Comparison of ENCODE assay signal across 18 cellular contexts in genomic region chr3:187951452-187952190, GRCh38.
DNase-seq lines count a peak whose midpoint lies in the region; ATAC-seq and TF ChIP-seq lines count a peak whose summit lies in the region.
"Had no signal": no experiment of that assay in that cellular context is flagged by ENCODE, and none has a peak within 500 bp of the region (broad histone marks: within the 10 kb centered on the region; RNA-seq: fewer than 3 reads in every experiment).

No MANE protein-coding gene starts in this region.

- no peaks in the 10 kb centered on the region for H3K9me3 Mint-ChIP-seq in activated T-helper 17 cell treated with anti-CD3 and anti-CD28 coated beads, Interleukin-2, amount 50 U/mL, for 72 hours
- H3K9me3 Mint-ChIP-seq: CD4-positive, CD25-positive, alpha-beta regulatory T cell; nephron had no signal

- H3K27ac ChIP-seq in psoas muscle: peak overlapping the region; percentile 27
- no peak overlapping the region for H3K27ac ChIP-seq in effector memory CD4-positive, alpha-beta T cell (ENCODE audit: insufficient read depth, low read length, poor library complexity, severe bottlenecking)
- H3K27ac ChIP-seq: 22Rv1 had no signal

- H3K4me3 ChIP-seq in psoas muscle: no peak overlapping the region
- H3K4me3 ChIP-seq in effector memory CD4-positive, alpha-beta T cell (ENCODE audit: insufficient read depth, low read depth, low read length, poor library complexity, severe bottlenecking): no peak overlapping the region

- H3K4me1 ChIP-seq in psoas muscle: peaks cover 55% of the 10 kb centered on the region
- no peaks in the 10 kb centered on the region for H3K4me1 ChIP-seq in effector memory CD4-positive, alpha-beta T cell (ENCODE audit: control insufficient read depth, insufficient read depth, low read length, poor library complexity, severe bottlenecking)

- no peaks in the 10 kb centered on the region for H3K36me3 ChIP-seq in psoas muscle (ENCODE audit: insufficient read depth in 1 of 2, low read depth in 1 of 2)
- H3K36me3 ChIP-seq in effector memory CD4-positive, alpha-beta T cell (ENCODE audit: control insufficient read depth, insufficient read depth, low read length): no peaks in the 10 kb centered on the region

- no peak for TF ChIP-seq CTCF in psoas muscle (IDR thresholded peaks at IDR 0.05)

- H3K27ac Mint-ChIP-seq in activated T-helper 17 cell treated with anti-CD3 and anti-CD28 coated beads, Interleukin-2, amount 50 U/mL, for 72 hours: no peak overlapping the region
- H3K27ac Mint-ChIP-seq: CD4-positive, CD25-positive, alpha-beta regulatory T cell; nephron had no signal

- H3K9me3 ChIP-seq in psoas muscle: no peaks in the 10 kb centered on the region
- no peaks in the 10 kb centered on the region for H3K9me3 ChIP-seq in effector memory CD4-positive, alpha-beta T cell (ENCODE audit: control insufficient read depth, low read length)

- DNase-seq in SIG-M5 treated with dmso at 0.1 percent for 504 hours (lab: John Stamatoyannopoulos, UW; ENCODE audit: unreplicated experiment): peak; percentile 88
- DNase-seq in SIG-M5 (lab: John Stamatoyannopoulos, UW): no peak
- DNase-seq in NOMO-1 treated with DMSO at 0.1 percent for 48 hours (lab: John Stamatoyannopoulos, UW; ENCODE audit: unreplicated experiment): peak; percentile 97
- no peak for DNase-seq in psoas muscle
- no peak for DNase-seq in NCI-H2196 treated with DMSO at 0.1 percent for 48 hours (lab: John Stamatoyannopoulos, UW; ENCODE audit: unreplicated experiment)
- DNase-seq in effector memory CD4-positive, alpha-beta T cell: no peak
- DNase-seq: activated CD4-positive, alpha-beta T cell treated with anti-CD3 and anti-CD28 coated beads for 48 hours; CD4-positive, CD25-positive, alpha-beta regulatory T cell; cortex of kidney; kidney glomerular epithelial cell; NCI-H1048; NCI-H2171 treated with DMSO at 0.1 percent for 48 hours; retina; T-helper 1 cell had no signal

- H3K27me3 ChIP-seq in psoas muscle (ENCODE audit: insufficient read depth in 3 of 3, low read length in 2 of 3): no peaks in the 10 kb centered on the region
- no peaks in the 10 kb centered on the region for H3K27me3 ChIP-seq in effector memory CD4-positive, alpha-beta T cell (replicated peaks; ENCODE audit: control insufficient read depth, insufficient read depth, low read length, poor library complexity, severe bottlenecking)

- intact Hi-C loops in psoas muscle (cut with DNase I): loop anchor here in 1 of 2 donors (5.0 kb wide), 1 partner anchor 34 kb away; no protein-coding TSS in a partner anchor

- 39 to 62% (median 49%) methylated on average over 1 of the region's 1 CpG for WGBS in psoas muscle, 3 donors

- peak; percentile 39 for ATAC-seq in activated T-helper 17 cell treated with anti-CD3 and anti-CD28 coated beads, Interleukin-2, amount 50 U/mL, for 72 hours (replicated peaks)
- no peak for ATAC-seq in psoas muscle
- no peak for ATAC-seq in GM21360 (IDR thresholded peaks at IDR 0.05; ENCODE audit: unreplicated experiment)

- no peaks in the 10 kb centered on the region for H3K27me3 Mint-ChIP-seq in activated T-helper 17 cell treated with anti-CD3 and anti-CD28 coated beads, Interleukin-2, amount 50 U/mL, for 72 hours
- H3K27me3 Mint-ChIP-seq: CD4-positive, CD25-positive, alpha-beta regulatory T cell had no signal

- peaks cover 22% of the 10 kb centered on the region for H3K4me1 Mint-ChIP-seq in activated T-helper 17 cell treated with anti-CD3 and anti-CD28 coated beads, Interleukin-2, amount 50 U/mL, for 72 hours

- no peak overlapping the region for H3K4me3 Mint-ChIP-seq in activated T-helper 17 cell treated with anti-CD3 and anti-CD28 coated beads, Interleukin-2, amount 50 U/mL, for 72 hours
- H3K4me3 Mint-ChIP-seq: CD4-positive, CD25-positive, alpha-beta regulatory T cell; nephron had no signal

- H3K36me3 Mint-ChIP-seq in activated T-helper 17 cell treated with anti-CD3 and anti-CD28 coated beads, Interleukin-2, amount 50 U/mL, for 72 hours (ENCODE audit: low read depth): no peaks in the 10 kb centered on the region
- H3K36me3 Mint-ChIP-seq: CD4-positive, CD25-positive, alpha-beta regulatory T cell had no signal

Comparison
In these comparisons a context has a peak if more than half of its experiments do, and no peak if none do; other contexts are left out.
1. DNase-seq: peak in SIG-M5 treated with dmso at 0.1 percent for 504 hours (single experiment) and NOMO-1 treated with DMSO at 0.1 percent for 48 hours (single experiment); none in SIG-M5 (single experiment), psoas muscle (0 of 2), NCI-H2196 treated with DMSO at 0.1 percent for 48 hours (single experiment) and effector memory CD4-positive, alpha-beta T cell (0 of 3).